7 cellular contexts compared by ENCODE assay signal in genomic region chr11:46675288-46675851, GRCh38. TPM values are rescaled to one million over a fixed set of nuclear protein-coding genes. Genes with fewer than 3 reads are reported as not detected.
DNase-seq lines count a peak whose midpoint lies in the region; ATAC-seq lines count a peak whose summit lies in the region.
"Had no signal": no experiment of that assay in that cellular context is flagged by ENCODE, and none has a peak within 500 bp of the region (broad histone marks: within the 10 kb centered on the region; RNA-seq: fewer than 3 reads in every experiment).

No MANE protein-coding gene starts in this region.

- peaks cover 26% of the 10 kb centered on the region for H3K4me1 ChIP-seq in HUES6 (ENCODE audit: control insufficient read depth, insufficient read depth, low read length)
- peaks cover 8% of the 10 kb centered on the region for H3K4me1 ChIP-seq in Karpas-422 (ENCODE audit: low read length)

- intact Hi-C loops in posterior vena cava (cut with DNase I), result no loop called here

- H3K4me3 ChIP-seq in HUES6 (ENCODE audit: low read depth, low read length) (no peak overlapping the region), Karpas-422 (ENCODE audit: low read length) (no peak overlapping the region)

- no peaks in the 10 kb centered on the region for H3K27me3 ChIP-seq in HUES6 (ENCODE audit: control insufficient read depth, insufficient read depth, low read length)
- no peaks in the 10 kb centered on the region for H3K27me3 ChIP-seq in Karpas-422 (ENCODE audit: low read length)

- H3K9ac ChIP-seq in HUES6 (ENCODE audit: low read length), result no peak overlapping the region
- H3K9ac ChIP-seq in Karpas-422 (ENCODE audit: low read length), result no peak overlapping the region

- ATAC-seq in GM18502 (IDR thresholded peaks at IDR 0.05; ENCODE audit: poor library complexity, unreplicated experiment), result no peak

- no peak overlapping the region for H3K4me2 ChIP-seq in Karpas-422 (ENCODE audit: low read depth, low read length, poor library complexity, severe bottlenecking)

- H3K36me3 ChIP-seq in HUES6 (ENCODE audit: control insufficient read depth, insufficient read depth, low read length), result peaks cover 53% of the 10 kb centered on the region
- H3K36me3 ChIP-seq in Karpas-422 (ENCODE audit: insufficient read depth, low read length), result no peaks in the 10 kb centered on the region

- H3K79me2 ChIP-seq in Karpas-422 (ENCODE audit: low read length), result no peaks in the 10 kb centered on the region

- H3K9me3 ChIP-seq in HUES6 (ENCODE audit: control insufficient read depth, insufficient read depth, low read depth, low read length) (no peaks in the 10 kb centered on the region), Karpas-422 (ENCODE audit: low read length) (no peaks in the 10 kb centered on the region)

- H2AFZ ChIP-seq in Karpas-422 (ENCODE audit: low read length), result no peak overlapping the region

- no peaks in the 10 kb centered on the region for H4K20me1 ChIP-seq in Karpas-422 (ENCODE audit: insufficient read depth, low read depth, low read length)

- no peaks in the 10 kb centered on the region for H3K9me2 ChIP-seq in Karpas-422 (replicated peaks; ENCODE audit: insufficient read depth, low read length)

- peak; percentile 70 for DNase-seq in dedifferentiated amniotic fluid mesenchymal stem cell (ENCODE audit: extremely low spot score)
- peak; percentile 90 for DNase-seq in posterior vena cava (ENCODE audit: low spot score)
- DNase-seq in Karpas-422, result no peak
- DNase-seq in mesenteric fat pad (ENCODE audit: low spot score), result no peak

- peak overlapping the region; percentile 8; the same call in 1 of the 2 replicates for H3K27ac ChIP-seq in HUES6 (ENCODE audit: low read depth, low read length)
- H3K27ac ChIP-seq in Karpas-422 (ENCODE audit: low read length), result no peak overlapping the region

RNA-seq across cellular contexts. Expression of gene ARHGAP1, which starts 25.0 kb away (rescaled TPM):
- 100 to 1,000 TPM; 265 to 283 TPM for total RNA-seq in posterior vena cava
- total RNA-seq in Karpas-422 (2014; rRNA removed; shearing (Covaris generic); ENCODE audit: low replicate concordance), result 13.6 and 23.4 TPM in 2 replicates
- total RNA-seq in mesenteric fat pad, result 103 TPM

RNA-seq across cellular contexts. Expression of gene ZNF408, which starts 25.5 kb away (rescaled TPM):
- total RNA-seq in posterior vena cava (1 to 10 TPM; 5.4 to 5.7 TPM), mesenteric fat pad (5.8 TPM)
- total RNA-seq in Karpas-422 (2014; rRNA removed; shearing (Covaris generic); ENCODE audit: low replicate concordance), result 5.1 and 7.4 TPM in 2 replicates

RNA-seq across cellular contexts. Expression of gene F2, which starts 43.6 kb away (rescaled TPM):
- total RNA-seq in posterior vena cava (not detected), mesenteric fat pad (not detected)
- not detected in 2 replicates for total RNA-seq in Karpas-422 (2014; rRNA removed; shearing (Covaris generic); ENCODE audit: low replicate concordance)
- total RNA-seq: activated CD8-positive, alpha-beta memory T cell treated with anti-CD3 and anti-CD28 coated beads for 36 hours had no signal

RNA-seq across cellular contexts. Expression of gene ATG13, which starts 58.0 kb away (rescaled TPM):
- total RNA-seq in posterior vena cava, result 10 to 100 TPM; 40.8 to 52.9 TPM
- 77.4 and 79.2 TPM in 2 replicates for total RNA-seq in Karpas-422 (2014; rRNA removed; shearing (Covaris generic); ENCODE audit: low replicate concordance)
- 49.7 TPM for total RNA-seq in mesenteric fat pad

RNA-seq across cellular contexts. Expression of gene HARBI1, which starts 58.3 kb away (rescaled TPM):
- 1 to 10 TPM; 3.5 to 3.9 TPM for total RNA-seq in posterior vena cava
- 3.8 and 4.0 TPM in 2 replicates for total RNA-seq in Karpas-422 (2014; rRNA removed; shearing (Covaris generic); ENCODE audit: low replicate concordance)
- 4.9 TPM for total RNA-seq in mesenteric fat pad

Comparison
In these comparisons a context has a peak if more than half of its experiments do, and no peak if none do; other contexts are left out.
1. DNase-seq: peak in dedifferentiated amniotic fluid mesenchymal stem cell (single experiment) and posterior vena cava (single experiment); none in Karpas-422 (single experiment) and mesenteric fat pad (single experiment).